In the genomic region with DNA sequence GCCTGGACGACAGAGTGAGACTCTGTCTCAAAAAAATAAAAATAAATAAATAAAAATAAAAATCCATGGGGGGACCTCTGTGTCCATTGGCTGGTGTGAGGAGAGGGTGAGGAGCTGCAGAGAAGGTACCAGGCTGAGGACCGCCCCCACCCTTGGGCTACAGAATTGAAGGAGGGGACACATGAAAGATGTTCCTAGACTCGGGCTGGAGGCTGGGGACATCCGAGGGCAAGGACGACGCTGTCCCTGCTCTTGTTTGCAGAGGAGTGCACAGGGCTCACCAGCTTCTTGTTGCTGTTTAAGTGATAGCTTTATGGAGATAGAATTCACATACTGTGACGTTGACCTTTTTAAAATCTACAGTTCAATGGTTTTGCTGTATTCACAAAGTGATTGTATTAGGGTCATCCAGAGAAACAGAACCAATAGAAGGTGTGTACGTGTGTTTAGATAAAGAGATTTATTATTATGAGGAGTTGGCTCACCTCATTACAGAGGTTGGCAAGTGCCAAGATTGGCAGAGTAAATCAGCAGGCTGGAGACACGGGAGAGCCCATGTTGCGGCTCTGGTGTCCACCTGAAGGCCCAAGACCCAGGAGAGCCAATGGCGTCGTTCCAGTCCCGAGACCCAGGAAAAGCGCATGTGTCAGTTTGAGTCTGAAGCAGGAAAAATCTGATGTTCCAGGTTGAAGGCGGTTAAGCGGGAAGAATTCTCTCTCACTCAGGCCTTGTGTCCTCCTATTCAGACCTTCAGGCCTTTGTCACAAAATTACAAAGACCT, we compare ENCODE assay signal across 9 cellular contexts.
A peak's percentile ranks its signal among the peaks of the same experiment; 100 is the strongest.
DNase-seq lines count a peak whose midpoint lies in the region; ATAC-seq and TF ChIP-seq lines count a peak whose summit lies in the region.
"Had no signal": no experiment of that assay in that cellular context is flagged by ENCODE, and none has a peak within 500 bp of the region (broad histone marks: within the 10 kb centered on the region; RNA-seq: fewer than 3 reads in every experiment).

No MANE protein-coding gene starts in this region.

- 80% methylated on average over 16 of the region's 16 CpGs for WGBS in smooth muscle cell (ENCODE audit: low lambda C conversion rate)

- H4K20me1 ChIP-seq in GM23338 (replicated peaks; ENCODE audit: insufficient read depth): peaks cover 8% of the 10 kb centered on the region; the same call in 1 of the 2 replicates
- peaks cover 99% of the 10 kb centered on the region for H4K20me1 ChIP-seq in smooth muscle cell (ENCODE audit: low read depth)

- no peak for TF ChIP-seq CTCF in GM23338 (conservative IDR thresholded peaks at IDR 0.05; ENCODE audit: low read depth in 2 of 2)
- no peak for TF ChIP-seq CTCF in right atrium auricular region (IDR thresholded peaks at IDR 0.05)
- no peak for TF ChIP-seq CTCF in smooth muscle cell (IDR thresholded peaks at IDR 0.05; ENCODE audit: borderline replicate concordance, insufficient read depth, poor library complexity, severe bottlenecking)

- H3K27me3 ChIP-seq in GM23338 (ENCODE audit: insufficient read depth): no peaks in the 10 kb centered on the region
- H3K27me3 ChIP-seq in right atrium auricular region: no peaks in the 10 kb centered on the region
- no peaks in the 10 kb centered on the region for H3K27me3 ChIP-seq in smooth muscle cell (ENCODE audit: low read depth)

- no peak for ATAC-seq in GM23338
- no peak for ATAC-seq in GM19467 (IDR thresholded peaks at IDR 0.05; ENCODE audit: unreplicated experiment)
- no peak for ATAC-seq in GM21786 (IDR thresholded peaks at IDR 0.05; ENCODE audit: unreplicated experiment)

- H3K4me1 ChIP-seq in GM23338 (ENCODE audit: insufficient read depth) (peaks cover 35% of the 10 kb centered on the region), right atrium auricular region (peaks cover 0 to 75% of the 10 kb centered on the region in 2 donors), smooth muscle cell (ENCODE audit: low read depth) (peaks cover 52% of the 10 kb centered on the region)

- H3K79me2 ChIP-seq in GM23338 (replicated peaks; ENCODE audit: insufficient read depth): peaks cover 79% of the 10 kb centered on the region
- peaks cover 93% of the 10 kb centered on the region for H3K79me2 ChIP-seq in smooth muscle cell (ENCODE audit: low read depth)

- H3K27ac ChIP-seq in GM23338 (ENCODE audit: low read depth): peak overlapping the region; percentile 84; the same call in 1 of the 2 replicates
- peak overlapping the region; percentile 3 to 31 for H3K27ac ChIP-seq in right atrium auricular region
- H3K27ac ChIP-seq in smooth muscle cell (ENCODE audit: low read depth): peak overlapping the region; percentile 80

- H3K9ac ChIP-seq in smooth muscle cell (ENCODE audit: low read depth): no peak overlapping the region

- peaks cover 13% of the 10 kb centered on the region; the same call in 2 of the 3 replicates for H3K36me3 Mint-ChIP-seq in GM23338 (ENCODE audit: low read depth)
- peaks cover 36% of the 10 kb centered on the region for H3K36me3 Mint-ChIP-seq in T-helper 1 cell treated with Interleukin-12 subunit alpha and Interleukin-12 subunit beta and Interleukin-4 antibody, amounts not matched to agents 30 μg/mL and 1 μg/mL, for 36 hours (ENCODE audit: low read depth)

- no peak overlapping the region for H3K4me3 Mint-ChIP-seq in GM23338
- peak overlapping the region; percentile 70 for H3K4me3 Mint-ChIP-seq in T-helper 1 cell treated with Interleukin-12 subunit alpha and Interleukin-12 subunit beta and Interleukin-4 antibody, amounts not matched to agents 30 μg/mL and 1 μg/mL, for 36 hours

- no peaks in the 10 kb centered on the region for H3K9me2 ChIP-seq in GM23338 (ENCODE audit: insufficient read depth)

- H3F3A ChIP-seq in GM23338 (replicated peaks; ENCODE audit: low read depth): peaks cover 11% of the 10 kb centered on the region
- peaks cover 24% of the 10 kb centered on the region for H3F3A ChIP-seq in smooth muscle cell (ENCODE audit: low read depth)

- H3K27ac Mint-ChIP-seq in GM23338: peak overlapping the region; percentile 25
- peak overlapping the region; percentile 94 for H3K27ac Mint-ChIP-seq in T-helper 1 cell treated with Interleukin-12 subunit alpha and Interleukin-12 subunit beta and Interleukin-4 antibody, amounts not matched to agents 30 μg/mL and 1 μg/mL, for 36 hours

- H3K9me3 ChIP-seq in right atrium auricular region (no peaks in the 10 kb centered on the region), smooth muscle cell (replicated peaks; ENCODE audit: low read depth) (no peaks in the 10 kb centered on the region)

- H3K36me3 ChIP-seq in GM23338 (ENCODE audit: insufficient read depth): no peaks in the 10 kb centered on the region
- no peaks in the 10 kb centered on the region for H3K36me3 ChIP-seq in right atrium auricular region
- no peaks in the 10 kb centered on the region for H3K36me3 ChIP-seq in smooth muscle cell (ENCODE audit: low read depth)

- H3K4me1 Mint-ChIP-seq in GM23338: peaks cover 62% of the 10 kb centered on the region
- peaks cover 70% of the 10 kb centered on the region for H3K4me1 Mint-ChIP-seq in T-helper 1 cell treated with Interleukin-12 subunit alpha and Interleukin-12 subunit beta and Interleukin-4 antibody, amounts not matched to agents 30 μg/mL and 1 μg/mL, for 36 hours (ENCODE audit: low read depth)

- H3K4me3 ChIP-seq in GM23338 (no peak overlapping the region), right atrium auricular region (no peak overlapping the region), smooth muscle cell (no peak overlapping the region)

- H2AFZ ChIP-seq in GM23338: no peak overlapping the region
- H2AFZ ChIP-seq in smooth muscle cell (ENCODE audit: low read depth): no peak overlapping the region

- H3K4me2 ChIP-seq in GM23338 (no peak overlapping the region), smooth muscle cell (no peak overlapping the region)

- H3K27me3 Mint-ChIP-seq in GM23338 (ENCODE audit: insufficient read depth, low read depth, poor library complexity): peaks cover 34% of the 10 kb centered on the region
- no peaks in the 10 kb centered on the region for H3K27me3 Mint-ChIP-seq in T-helper 1 cell treated with Interleukin-12 subunit alpha and Interleukin-12 subunit beta and Interleukin-4 antibody, amounts not matched to agents 30 μg/mL and 1 μg/mL, for 36 hours (ENCODE audit: low read depth)

- DNase-seq in GM23338 (ENCODE audit: low spot score) (no peak), right atrium auricular region (ENCODE audit: low spot score) (no peak), smooth muscle cell (lab: John Stamatoyannopoulos, UW; ENCODE audit: unreplicated experiment) (no peak), foreskin melanocyte (no peak), AG20443 (ENCODE audit: low spot score) (no peak)
- DNase-seq: NCI-H446 had no signal

- H3K9me3 Mint-ChIP-seq in GM23338: no peaks in the 10 kb centered on the region; the same call in 2 of the 3 replicates
- no peaks in the 10 kb centered on the region for H3K9me3 Mint-ChIP-seq in T-helper 1 cell treated with Interleukin-12 subunit alpha and Interleukin-12 subunit beta and Interleukin-4 antibody, amounts not matched to agents 30 μg/mL and 1 μg/mL, for 36 hours

TF ChIP-seq in GM23338, 12 proteins besides CTCF, POLR2A, EP300 and RAD21 (continues in another document):
- TF ChIP-seq ZNF114 (CRISPR knock-in tag; IDR thresholded peaks at IDR 0.05): no peak
- TF ChIP-seq ZNF331 (CRISPR knock-in tag; IDR thresholded peaks at IDR 0.05; ENCODE audit: low read depth): no peak
- no peak for TF ChIP-seq EZH2phosphoT487 (IDR thresholded peaks at IDR 0.05; ENCODE audit: unreplicated experiment)
- TF ChIP-seq, protein P1, sequence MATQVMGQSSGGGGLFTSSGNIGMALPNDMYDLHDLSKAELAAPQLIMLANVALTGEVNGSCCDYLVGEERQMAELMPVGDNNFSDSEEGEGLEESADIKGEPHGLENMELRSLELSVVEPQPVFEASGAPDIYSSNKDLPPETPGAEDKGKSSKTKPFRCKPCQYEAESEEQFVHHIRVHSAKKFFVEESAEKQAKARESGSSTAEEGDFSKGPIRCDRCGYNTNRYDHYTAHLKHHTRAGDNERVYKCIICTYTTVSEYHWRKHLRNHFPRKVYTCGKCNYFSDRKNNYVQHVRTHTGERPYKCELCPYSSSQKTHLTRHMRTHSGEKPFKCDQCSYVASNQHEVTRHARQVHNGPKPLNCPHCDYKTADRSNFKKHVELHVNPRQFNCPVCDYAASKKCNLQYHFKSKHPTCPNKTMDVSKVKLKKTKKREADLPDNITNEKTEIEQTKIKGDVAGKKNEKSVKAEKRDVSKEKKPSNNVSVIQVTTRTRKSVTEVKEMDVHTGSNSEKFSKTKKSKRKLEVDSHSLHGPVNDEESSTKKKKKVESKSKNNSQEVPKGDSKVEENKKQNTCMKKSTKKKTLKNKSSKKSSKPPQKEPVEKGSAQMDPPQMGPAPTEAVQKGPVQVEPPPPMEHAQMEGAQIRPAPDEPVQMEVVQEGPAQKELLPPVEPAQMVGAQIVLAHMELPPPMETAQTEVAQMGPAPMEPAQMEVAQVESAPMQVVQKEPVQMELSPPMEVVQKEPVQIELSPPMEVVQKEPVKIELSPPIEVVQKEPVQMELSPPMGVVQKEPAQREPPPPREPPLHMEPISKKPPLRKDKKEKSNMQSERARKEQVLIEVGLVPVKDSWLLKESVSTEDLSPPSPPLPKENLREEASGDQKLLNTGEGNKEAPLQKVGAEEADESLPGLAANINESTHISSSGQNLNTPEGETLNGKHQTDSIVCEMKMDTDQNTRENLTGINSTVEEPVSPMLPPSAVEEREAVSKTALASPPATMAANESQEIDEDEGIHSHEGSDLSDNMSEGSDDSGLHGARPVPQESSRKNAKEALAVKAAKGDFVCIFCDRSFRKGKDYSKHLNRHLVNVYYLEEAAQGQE (IDR thresholded peaks at IDR 0.05; ENCODE audit: unreplicated experiment): no peak
- no peak for TF ChIP-seq POLR2AphosphoS5 (IDR thresholded peaks at IDR 0.05; ENCODE audit: low read depth)
- TF ChIP-seq, protein P2, sequence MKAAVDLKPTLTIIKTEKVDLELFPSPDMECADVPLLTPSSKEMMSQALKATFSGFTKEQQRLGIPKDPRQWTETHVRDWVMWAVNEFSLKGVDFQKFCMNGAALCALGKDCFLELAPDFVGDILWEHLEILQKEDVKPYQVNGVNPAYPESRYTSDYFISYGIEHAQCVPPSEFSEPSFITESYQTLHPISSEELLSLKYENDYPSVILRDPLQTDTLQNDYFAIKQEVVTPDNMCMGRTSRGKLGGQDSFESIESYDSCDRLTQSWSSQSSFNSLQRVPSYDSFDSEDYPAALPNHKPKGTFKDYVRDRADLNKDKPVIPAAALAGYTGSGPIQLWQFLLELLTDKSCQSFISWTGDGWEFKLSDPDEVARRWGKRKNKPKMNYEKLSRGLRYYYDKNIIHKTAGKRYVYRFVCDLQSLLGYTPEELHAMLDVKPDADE (IDR thresholded peaks at IDR 0.05): no peak

Comparison
In these comparisons a context has a peak if more than half of its experiments do, and no peak if none do; other contexts are left out.
1. H3K27ac ChIP-seq: peak in every context shown above with its lines; median percentile 84 in GM23338; 80 in smooth muscle cell; 17 in right atrium auricular region.